8 cellular contexts compared by ENCODE assay signal in the genomic region with DNA sequence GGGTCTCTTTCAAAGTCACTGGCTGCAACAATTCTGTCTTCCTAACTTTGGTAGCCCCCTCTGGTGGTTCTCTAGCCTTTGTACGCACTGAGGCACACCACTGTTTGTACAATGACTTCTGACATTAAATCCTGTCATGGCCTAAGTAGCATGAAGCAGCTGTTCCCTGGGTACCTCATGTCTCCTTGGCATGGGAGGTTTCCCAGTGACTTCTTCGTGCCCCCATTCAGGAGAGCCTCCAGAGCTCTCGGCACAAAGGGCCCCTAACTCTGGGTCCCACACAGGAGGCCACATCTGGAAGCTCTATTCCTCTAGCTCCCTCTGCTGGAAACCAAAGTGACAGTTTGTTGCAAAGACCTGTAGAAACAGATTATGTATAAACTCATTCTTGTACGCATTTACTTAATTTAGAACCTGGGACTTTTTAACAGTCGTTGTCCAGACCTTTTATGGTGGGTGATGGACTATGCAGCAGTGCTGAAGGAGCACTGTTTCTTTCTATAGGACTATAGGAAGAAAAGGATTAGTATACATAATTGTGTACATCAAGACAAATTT. TPM values are rescaled to one million over a fixed set of nuclear protein-coding genes. Genes with fewer than 3 reads are reported as not detected.
DNase-seq lines count a peak whose midpoint lies in the region; ATAC-seq and TF ChIP-seq lines count a peak whose summit lies in the region.

No MANE protein-coding gene starts in this region.

- no peaks in the 10 kb centered on the region for H3K79me2 ChIP-seq in SU-DHL-6 (ENCODE audit: insufficient read depth, low read length)

- peak; percentile 74 for TF ChIP-seq CTCF in CD14-positive monocyte (IDR thresholded peaks at IDR 0.05)
- TF ChIP-seq CTCF in SU-DHL-6 (IDR thresholded peaks at IDR 0.05; ENCODE audit: insufficient read depth, low read length, poor library complexity, severe bottlenecking) = peak; percentile 98
- peak; percentile 76 for TF ChIP-seq CTCF in kidney epithelial cell (IDR thresholded peaks at IDR 0.05; ENCODE audit: insufficient read depth, low read length, poor library complexity, severe bottlenecking)

- H4K20me1 ChIP-seq in SU-DHL-6 (ENCODE audit: low read depth, low read length) = no peaks in the 10 kb centered on the region

- H2AFZ ChIP-seq in SU-DHL-6 (ENCODE audit: low read depth, low read length, severe bottlenecking) = peak overlapping the region; percentile 86

- H3K4me1 Mint-ChIP-seq in CD14-positive monocyte = peaks cover 3% of the 10 kb centered on the region

- no peak overlapping the region for H3K27ac Mint-ChIP-seq in CD14-positive monocyte

- intact Hi-C loops in CD14-positive monocyte (cut with micrococcal nuclease) = no loop called here

- H3K9ac ChIP-seq in SU-DHL-6 (ENCODE audit: low read length) = no peak overlapping the region

- H3K27me3 Mint-ChIP-seq in CD14-positive monocyte (ENCODE audit: low read depth in 3 of 3) = peaks cover 0 to 1% (median 0%) of the 10 kb centered on the region in 3 donors

- H3K9me3 Mint-ChIP-seq in CD14-positive monocyte = no peaks in the 10 kb centered on the region

- ATAC-seq in GM18868 (IDR thresholded peaks at IDR 0.05; ENCODE audit: unreplicated experiment) = peak; percentile 94
- peak; percentile 83 for ATAC-seq in HG02981 (IDR thresholded peaks at IDR 0.05; ENCODE audit: unreplicated experiment)

- H3K27me3 ChIP-seq in SU-DHL-6 (ENCODE audit: low read length) (no peaks in the 10 kb centered on the region), kidney epithelial cell (ENCODE audit: control insufficient read depth, insufficient read depth, low read length) (no peaks in the 10 kb centered on the region)

- no peak overlapping the region for H3K4me3 Mint-ChIP-seq in CD14-positive monocyte

- no peaks in the 10 kb centered on the region for H3F3A ChIP-seq in SU-DHL-6 (ENCODE audit: insufficient read depth)

- H3K36me3 Mint-ChIP-seq in CD14-positive monocyte = peaks cover 28 to 32% of the 10 kb centered on the region in 2 donors

- H3K9me3 ChIP-seq in SU-DHL-6 (ENCODE audit: insufficient read depth, low read length) = no peaks in the 10 kb centered on the region

- no peak for DNase-seq in CD14-positive monocyte (ENCODE audit: low spot score)
- DNase-seq in NCI-H1436 (lab: John Stamatoyannopoulos, UW) = peak; percentile 54
- DNase-seq in central memory CD4-positive, alpha-beta T cell = peak; percentile 40
- no peak for DNase-seq in kidney epithelial cell (ENCODE audit: low read depth)
- peak; percentile 0 for DNase-seq in stimulated activated naive CD4-positive, alpha-beta T cell treated with Interleukin-2 at 50 U/mL for 16 hours (lab: John Stamatoyannopoulos, UW)

- no peak overlapping the region for H3K27ac ChIP-seq in SU-DHL-6 (ENCODE audit: low read depth, low read length)

- no peak overlapping the region for H3K4me3 ChIP-seq in SU-DHL-6 (ENCODE audit: insufficient read depth, low read length, poor library complexity, severe bottlenecking)
- no peak overlapping the region for H3K4me3 ChIP-seq in kidney epithelial cell (ENCODE audit: low read depth, low read length)

- no peaks in the 10 kb centered on the region for H3K9me2 ChIP-seq in SU-DHL-6 (replicated peaks; ENCODE audit: insufficient read depth, low read length)

- peak overlapping the region; percentile 43 for H3K4me2 ChIP-seq in SU-DHL-6 (ENCODE audit: low read depth, low read length, poor library complexity, severe bottlenecking)

- H3K36me3 ChIP-seq in SU-DHL-6 (ENCODE audit: low read length) = no peaks in the 10 kb centered on the region
- no peaks in the 10 kb centered on the region for H3K36me3 ChIP-seq in kidney epithelial cell (ENCODE audit: control insufficient read depth, insufficient read depth, low read length)

RNA-seq across cellular contexts. Expression of a gene that starts 13.4 kb away (rescaled TPM):
- 1 to 10 TPM in 1 of 2 donors, under 1 TPM in 1; 0.89 to 1.7 TPM for polyA plus RNA-seq in CD14-positive monocyte
- 5.8 and 6.2 TPM in 2 replicates for total RNA-seq in kidney epithelial cell

RNA-seq across cellular contexts. Expression of a gene that starts 13.6 kb away (rescaled TPM):
- 10 to 100 TPM in 1 of 2 donors, 1 to 10 TPM in 1; 5.0 to 11.5 TPM for polyA plus RNA-seq in CD14-positive monocyte
- 16.8 and 20.3 TPM in 2 replicates for total RNA-seq in kidney epithelial cell

Comparison
In these comparisons a context has a peak if more than half of its experiments do, and no peak if none do; other contexts are left out.
1. DNase-seq: peak in NCI-H1436 (single experiment), central memory CD4-positive, alpha-beta T cell (single experiment) and stimulated activated naive CD4-positive, alpha-beta T cell treated with Interleukin-2 at 50 U/mL for 16 hours (single experiment); none in CD14-positive monocyte (single experiment) and kidney epithelial cell (single experiment).
2. Peak in every context shown above with its lines, with median percentiles within 50 percentile points of each other: CTCF ChIP-seq.